ENCODE assay signal across 1 cellular context in genomic region chr10:14878266-14879054, GRCh38.
A peak's percentile ranks its signal among the peaks of the same experiment; 100 is the strongest.
TF ChIP-seq lines count a peak whose summit lies in the region.

Gene SUV39H2, plus strand, starts transcription at chr10:14878866. Its CDS starts 23 bp downstream, at chr10:14878889.

TF ChIP-seq in WTC11, 78 proteins besides CTCF, POLR2A, EP300 and RAD21 (continued from another document):
- TF ChIP-seq, protein P1, sequence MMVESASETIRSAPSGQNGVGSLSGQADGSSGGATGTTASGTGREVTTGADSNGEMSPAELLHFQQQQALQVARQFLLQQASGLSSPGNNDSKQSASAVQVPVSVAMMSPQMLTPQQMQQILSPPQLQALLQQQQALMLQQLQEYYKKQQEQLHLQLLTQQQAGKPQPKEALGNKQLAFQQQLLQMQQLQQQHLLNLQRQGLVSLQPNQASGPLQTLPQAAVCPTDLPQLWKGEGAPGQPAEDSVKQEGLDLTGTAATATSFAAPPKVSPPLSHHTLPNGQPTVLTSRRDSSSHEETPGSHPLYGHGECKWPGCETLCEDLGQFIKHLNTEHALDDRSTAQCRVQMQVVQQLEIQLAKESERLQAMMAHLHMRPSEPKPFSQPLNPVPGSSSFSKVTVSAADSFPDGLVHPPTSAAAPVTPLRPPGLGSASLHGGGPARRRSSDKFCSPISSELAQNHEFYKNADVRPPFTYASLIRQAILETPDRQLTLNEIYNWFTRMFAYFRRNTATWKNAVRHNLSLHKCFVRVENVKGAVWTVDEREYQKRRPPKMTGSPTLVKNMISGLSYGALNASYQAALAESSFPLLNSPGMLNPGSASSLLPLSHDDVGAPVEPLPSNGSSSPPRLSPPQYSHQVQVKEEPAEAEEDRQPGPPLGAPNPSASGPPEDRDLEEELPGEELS (CRISPR knock-in tag; IDR thresholded peaks at IDR 0.05) = peak; percentile 70; the same call in 1 of the 2 replicates
- TF ChIP-seq E2F4 (CRISPR knock-in tag; IDR thresholded peaks at IDR 0.05; ENCODE audit: borderline replicate concordance, low read depth) (peak; percentile 16; the same call in 1 of the 2 replicates), GRHL2 (CRISPR knock-in tag; IDR thresholded peaks at IDR 0.05; ENCODE audit: insufficient replicate concordance, severe bottlenecking) (no peak), ESRRA (CRISPR knock-in tag; IDR thresholded peaks at IDR 0.05; ENCODE audit: borderline replicate concordance) (0 out of 2 replicates have a peak, but pooled peaks have one; percentile 31), RORB (CRISPR knock-in tag; IDR thresholded peaks at IDR 0.05) (no peak), EMX1 (CRISPR knock-in tag; IDR thresholded peaks at IDR 0.05) (no peak), PRRX2 (CRISPR knock-in tag; IDR thresholded peaks at IDR 0.05) (no peak), ELF4 (CRISPR knock-in tag; IDR thresholded peaks at IDR 0.05; ENCODE audit: low read depth) (peak; percentile 75; the same call in 1 of the 2 replicates), ETV6 (CRISPR knock-in tag; IDR thresholded peaks at IDR 0.05) (peak; percentile 81), ZNF317 (CRISPR knock-in tag; IDR thresholded peaks at IDR 0.05; ENCODE audit: borderline replicate concordance, low read depth) (no peak), ZNF121 (CRISPR knock-in tag; IDR thresholded peaks at IDR 0.05) (0 out of 2 replicates have a peak, but pooled peaks have one; percentile 19), NR1H2 (CRISPR knock-in tag; IDR thresholded peaks at IDR 0.05) (no peak), ZNF512 (CRISPR knock-in tag; IDR thresholded peaks at IDR 0.05; ENCODE audit: borderline replicate concordance) (no peak), CREM (CRISPR knock-in tag; IDR thresholded peaks at IDR 0.05) (peak; percentile 76), SP1 (CRISPR knock-in tag; conservative IDR thresholded peaks at IDR 0.05) (peak; percentile 59), ZNF396 (CRISPR knock-in tag; IDR thresholded peaks at IDR 0.05; ENCODE audit: borderline replicate concordance) (no peak), IRF2 (CRISPR knock-in tag; IDR thresholded peaks at IDR 0.05; ENCODE audit: borderline replicate concordance, low read depth) (no peak), MYBL2 (CRISPR knock-in tag; IDR thresholded peaks at IDR 0.05) (peak; percentile 34; the same call in 1 of the 2 replicates), ARID4B (CRISPR knock-in tag; IDR thresholded peaks at IDR 0.05; ENCODE audit: borderline replicate concordance) (peak; percentile 96), MLX (CRISPR knock-in tag; IDR thresholded peaks at IDR 0.05) (no peak), SMAD4 (CRISPR knock-in tag; IDR thresholded peaks at IDR 0.05) (0 out of 2 replicates have a peak, but pooled peaks have one; percentile 43), PREB (CRISPR knock-in tag; IDR thresholded peaks at IDR 0.05; ENCODE audit: borderline replicate concordance) (no peak), ZNF232 (CRISPR knock-in tag; IDR thresholded peaks at IDR 0.05) (no peak), ZNF219 (CRISPR knock-in tag; IDR thresholded peaks at IDR 0.05; ENCODE audit: borderline replicate concordance) (0 out of 2 replicates have a peak, but pooled peaks have one; percentile 58), ZNF416 (CRISPR knock-in tag; IDR thresholded peaks at IDR 0.05) (no peak), RELA (CRISPR knock-in tag; IDR thresholded peaks at IDR 0.05; ENCODE audit: borderline replicate concordance) (no peak), HMGA2 (CRISPR knock-in tag; IDR thresholded peaks at IDR 0.05) (0 out of 2 replicates have a peak, but pooled peaks have one; percentile 19), TCF7 (CRISPR knock-in tag; IDR thresholded peaks at IDR 0.05; ENCODE audit: low read depth) (peak; percentile 71; the same call in 1 of the 2 replicates)
- TF ChIP-seq, protein P2, sequence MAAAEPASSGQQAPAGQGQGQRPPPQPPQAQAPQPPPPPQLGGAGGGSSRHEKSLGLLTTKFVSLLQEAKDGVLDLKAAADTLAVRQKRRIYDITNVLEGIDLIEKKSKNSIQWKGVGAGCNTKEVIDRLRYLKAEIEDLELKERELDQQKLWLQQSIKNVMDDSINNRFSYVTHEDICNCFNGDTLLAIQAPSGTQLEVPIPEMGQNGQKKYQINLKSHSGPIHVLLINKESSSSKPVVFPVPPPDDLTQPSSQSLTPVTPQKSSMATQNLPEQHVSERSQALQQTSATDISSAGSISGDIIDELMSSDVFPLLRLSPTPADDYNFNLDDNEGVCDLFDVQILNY (CRISPR knock-in tag; IDR thresholded peaks at IDR 0.05) = peak; percentile 73
- TF ChIP-seq, protein P3, sequence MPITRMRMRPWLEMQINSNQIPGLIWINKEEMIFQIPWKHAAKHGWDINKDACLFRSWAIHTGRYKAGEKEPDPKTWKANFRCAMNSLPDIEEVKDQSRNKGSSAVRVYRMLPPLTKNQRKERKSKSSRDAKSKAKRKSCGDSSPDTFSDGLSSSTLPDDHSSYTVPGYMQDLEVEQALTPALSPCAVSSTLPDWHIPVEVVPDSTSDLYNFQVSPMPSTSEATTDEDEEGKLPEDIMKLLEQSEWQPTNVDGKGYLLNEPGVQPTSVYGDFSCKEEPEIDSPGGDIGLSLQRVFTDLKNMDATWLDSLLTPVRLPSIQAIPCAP (CRISPR knock-in tag; IDR thresholded peaks at IDR 0.05) = peak; percentile 70
- TF ChIP-seq, protein P4, sequence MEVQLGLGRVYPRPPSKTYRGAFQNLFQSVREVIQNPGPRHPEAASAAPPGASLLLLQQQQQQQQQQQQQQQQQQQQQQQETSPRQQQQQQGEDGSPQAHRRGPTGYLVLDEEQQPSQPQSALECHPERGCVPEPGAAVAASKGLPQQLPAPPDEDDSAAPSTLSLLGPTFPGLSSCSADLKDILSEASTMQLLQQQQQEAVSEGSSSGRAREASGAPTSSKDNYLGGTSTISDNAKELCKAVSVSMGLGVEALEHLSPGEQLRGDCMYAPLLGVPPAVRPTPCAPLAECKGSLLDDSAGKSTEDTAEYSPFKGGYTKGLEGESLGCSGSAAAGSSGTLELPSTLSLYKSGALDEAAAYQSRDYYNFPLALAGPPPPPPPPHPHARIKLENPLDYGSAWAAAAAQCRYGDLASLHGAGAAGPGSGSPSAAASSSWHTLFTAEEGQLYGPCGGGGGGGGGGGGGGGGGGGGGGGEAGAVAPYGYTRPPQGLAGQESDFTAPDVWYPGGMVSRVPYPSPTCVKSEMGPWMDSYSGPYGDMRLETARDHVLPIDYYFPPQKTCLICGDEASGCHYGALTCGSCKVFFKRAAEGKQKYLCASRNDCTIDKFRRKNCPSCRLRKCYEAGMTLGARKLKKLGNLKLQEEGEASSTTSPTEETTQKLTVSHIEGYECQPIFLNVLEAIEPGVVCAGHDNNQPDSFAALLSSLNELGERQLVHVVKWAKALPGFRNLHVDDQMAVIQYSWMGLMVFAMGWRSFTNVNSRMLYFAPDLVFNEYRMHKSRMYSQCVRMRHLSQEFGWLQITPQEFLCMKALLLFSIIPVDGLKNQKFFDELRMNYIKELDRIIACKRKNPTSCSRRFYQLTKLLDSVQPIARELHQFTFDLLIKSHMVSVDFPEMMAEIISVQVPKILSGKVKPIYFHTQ (CRISPR knock-in tag; IDR thresholded peaks at IDR 0.05) = no peak
- TF ChIP-seq, protein P5, sequence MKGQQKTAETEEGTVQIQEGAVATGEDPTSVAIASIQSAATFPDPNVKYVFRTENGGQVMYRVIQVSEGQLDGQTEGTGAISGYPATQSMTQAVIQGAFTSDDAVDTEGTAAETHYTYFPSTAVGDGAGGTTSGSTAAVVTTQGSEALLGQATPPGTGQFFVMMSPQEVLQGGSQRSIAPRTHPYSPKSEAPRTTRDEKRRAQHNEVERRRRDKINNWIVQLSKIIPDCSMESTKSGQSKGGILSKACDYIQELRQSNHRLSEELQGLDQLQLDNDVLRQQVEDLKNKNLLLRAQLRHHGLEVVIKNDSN (CRISPR knock-in tag; IDR thresholded peaks at IDR 0.05) = peak; percentile 72
